Comparison of ENCODE assay signal across 24 cellular contexts in genomic region chr1:59410457-59410856, GRCh38.
DNase-seq lines count a peak whose midpoint lies in the region; ATAC-seq and TF ChIP-seq lines count a peak whose summit lies in the region.
"Had no signal": no experiment of that assay in that cellular context is flagged by ENCODE, and none has a peak within 500 bp of the region (broad histone marks: within the 10 kb centered on the region; RNA-seq: fewer than 3 reads in every experiment).

No MANE protein-coding gene starts in this region.

- no peak for TF ChIP-seq CTCF in NB4 (IDR thresholded peaks at IDR 0.05; ENCODE audit: low read depth, low read length)

- H3K27me3 Mint-ChIP-seq in T-cell = no peaks in the 10 kb centered on the region
- H3K27me3 Mint-ChIP-seq: activated naive CD8-positive, alpha-beta T cell; CD4-positive, alpha-beta T cell; IgD-negative memory B cell had no signal

- no peaks in the 10 kb centered on the region for H3K4me1 Mint-ChIP-seq in T-cell
- H3K4me1 Mint-ChIP-seq: IgD-negative memory B cell had no signal

- H3K4me3 Mint-ChIP-seq in T-cell = no peak overlapping the region
- H3K4me3 Mint-ChIP-seq: activated naive CD8-positive, alpha-beta T cell; CD4-positive, alpha-beta T cell; IgD-negative memory B cell; neural progenitor cell had no signal

- no peak overlapping the region for H3K27ac Mint-ChIP-seq in T-cell
- H3K27ac Mint-ChIP-seq: activated naive CD8-positive, alpha-beta T cell; CD4-positive, alpha-beta T cell; neural progenitor cell had no signal

- no peaks in the 10 kb centered on the region for H3K9me3 Mint-ChIP-seq in T-cell
- H3K9me3 Mint-ChIP-seq: CD4-positive, alpha-beta T cell had no signal

- DNase-seq in AML-193 (lab: John Stamatoyannopoulos, UW) = peak; percentile 3 to 14
- peak; percentile 11 for DNase-seq in NB4 (ENCODE audit: low read depth)
- no peak for DNase-seq in mesenteric fat pad (ENCODE audit: low spot score)
- DNase-seq in NCI-H748 treated with DMSO at 0.1 percent for 48 hours (lab: John Stamatoyannopoulos, UW) = no peak
- no peak for DNase-seq in germinal center (ENCODE audit: low spot score)
- DNase-seq in T-cell = no peak
- DNase-seq: activated CD4-positive, alpha-beta T cell treated with anti-CD3 and anti-CD28 coated beads for 4 hours; activated effector memory CD4-positive, alpha-beta T cell treated with Interleukin-2 at 50 U/mL for 16 hours; CD4-positive, alpha-beta T cell; NCI-H1105 treated with DMSO at 0.1 percent for 48 hours; NCI-H1930; NCI-H526; SIG-M5; stimulated activated CD4-positive, alpha-beta T cell treated with anti-CD3 and anti-CD28 coated beads, Interleukin-12 subunit alpha, Interleukin-12 subunit beta, amount 100 ng/mL, for 4 hours; stimulated activated CD4-positive, alpha-beta T cell treated with anti-CD3 and anti-CD28 coated beads, Interleukin-4, amount 100 ng/mL, for 24 hours; T-helper 9 cell; tibial artery had no signal

- no peak for TF ChIP-seq POLR2A in NB4 (IDR thresholded peaks at IDR 0.05; ENCODE audit: extremely low read depth, insufficient read length)

- peak; percentile 53 for ATAC-seq in GM18868 (IDR thresholded peaks at IDR 0.05; ENCODE audit: unreplicated experiment)
- ATAC-seq in GM21786 (IDR thresholded peaks at IDR 0.05; ENCODE audit: unreplicated experiment) = peak; percentile 38
- no peak for ATAC-seq in T-cell (replicated peaks in 1 of 4)
- ATAC-seq: sciatic nerve had no signal

- CTCF ChIA-PET in T-cell (lab: Charles Lee) = no interaction called here

- POLR2A ChIA-PET in T-cell (lab: Charles Lee) = no interaction called here

- H3K36me3 Mint-ChIP-seq in T-cell = no peaks in the 10 kb centered on the region
- H3K36me3 Mint-ChIP-seq: activated naive CD8-positive, alpha-beta T cell had no signal

- H3K4me3 ChIP-seq in NB4 (ENCODE audit: low read depth, low read length) = no peak overlapping the region
- H3K4me3 ChIP-seq: neural progenitor cell, prostate gland, tibial artery had no signal

Comparison
In these comparisons a context has a peak if more than half of its experiments do, and no peak if none do; other contexts are left out.
1. DNase-seq: peak in AML-193 (2 of 2) and NB4 (single experiment); none in mesenteric fat pad (single experiment), NCI-H748 treated with DMSO at 0.1 percent for 48 hours (single experiment), germinal center (single experiment) and T-cell (0 of 34).
2. ATAC-seq: peak in GM18868 (single experiment) and GM21786 (single experiment); none in T-cell (0 of 4).